ENCODE assay signal across 28 cellular contexts in the genomic region with DNA sequence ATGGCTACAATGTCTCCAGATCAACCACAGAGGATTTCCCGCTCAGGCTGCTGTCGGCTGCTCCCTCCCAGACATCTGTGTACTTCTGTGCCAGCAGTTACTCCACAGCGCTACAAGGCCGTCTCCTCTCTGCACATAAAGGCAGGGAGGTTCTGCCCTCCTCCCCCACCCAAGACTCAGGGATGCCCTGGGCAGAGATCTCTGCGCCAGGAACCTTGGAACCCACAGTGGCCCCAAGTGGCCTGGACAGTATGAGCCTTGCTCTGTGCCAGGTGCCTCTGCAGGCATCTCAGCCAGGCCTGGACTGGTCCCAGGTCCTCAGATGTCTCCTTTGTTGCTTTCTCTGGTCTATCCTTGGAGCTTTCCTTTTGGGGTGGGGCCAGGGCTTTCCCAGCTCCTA.
A peak's percentile ranks its signal among the peaks of the same experiment; 100 is the strongest.
DNase-seq lines count a peak whose midpoint lies in the region; ATAC-seq and TF ChIP-seq lines count a peak whose summit lies in the region.
"Had no signal": no experiment of that assay in that cellular context is flagged by ENCODE, and none has a peak within 500 bp of the region (broad histone marks: within the 10 kb centered on the region; RNA-seq: fewer than 3 reads in every experiment).

No MANE protein-coding gene starts in this region.

- H3K36me3 Mint-ChIP-seq in activated T-cell treated with anti-CD3 and anti-CD28 coated beads, Interleukin-2, amount 50 U/mL, for 24 hours (ENCODE audit: low read depth) = no peaks in the 10 kb centered on the region
- H3K36me3 Mint-ChIP-seq in glutamatergic neuron (ENCODE audit: unreplicated experiment) = no peaks in the 10 kb centered on the region
- no peaks in the 10 kb centered on the region for H3K36me3 Mint-ChIP-seq in stimulated activated memory B cell treated with anti-CD40 and anti-IgM and Interleukin-4, amounts not matched to agents 10 μg/mL and 1 μg/mL and 100 μg/mL, for 72 hours

- H3K4me3 Mint-ChIP-seq in activated T-cell treated with anti-CD3 and anti-CD28 coated beads, Interleukin-2, amount 50 U/mL, for 24 hours = peak overlapping the region; percentile 45
- peak overlapping the region; percentile 41 for H3K4me3 Mint-ChIP-seq in glutamatergic neuron (ENCODE audit: unreplicated experiment)
- no peak overlapping the region for H3K4me3 Mint-ChIP-seq in stimulated activated memory B cell treated with anti-CD40 and anti-IgM and Interleukin-4, amounts not matched to agents 10 μg/mL and 1 μg/mL and 100 μg/mL, for 72 hours
- H3K4me3 Mint-ChIP-seq: effector memory CD8-positive, alpha-beta T cell; stimulated activated naive CD8-positive, alpha-beta T cell treated with anti-CD3 and anti-CD28 coated beads, Interleukin-15, Interleukin-2, amounts not matched to agents 100 ng/mL and 50 ng/mL, for 24 hours had no signal

- H3K36me3 ChIP-seq in KOPT-K1 (ENCODE audit: insufficient read depth, low read length) = no peaks in the 10 kb centered on the region
- H3K36me3 ChIP-seq: spleen, transverse colon had no signal

- H3K27me3 Mint-ChIP-seq in activated T-cell treated with anti-CD3 and anti-CD28 coated beads, Interleukin-2, amount 50 U/mL, for 24 hours = no peaks in the 10 kb centered on the region
- peaks cover 7% of the 10 kb centered on the region for H3K27me3 Mint-ChIP-seq in glutamatergic neuron (ENCODE audit: unreplicated experiment)
- H3K27me3 Mint-ChIP-seq in stimulated activated memory B cell treated with anti-CD40 and anti-IgM and Interleukin-4, amounts not matched to agents 10 μg/mL and 1 μg/mL and 100 μg/mL, for 72 hours = peaks cover 43% of the 10 kb centered on the region
- H3K27me3 Mint-ChIP-seq: stimulated activated naive CD8-positive, alpha-beta T cell treated with anti-CD3 and anti-CD28 coated beads, Interleukin-15, Interleukin-2, amounts not matched to agents 100 ng/mL and 50 ng/mL, for 24 hours had no signal

- no peaks in the 10 kb centered on the region for H3K9me3 ChIP-seq in KOPT-K1 (ENCODE audit: insufficient read depth, low read length, poor library complexity, severe bottlenecking)
- H3K9me3 ChIP-seq: A549, spleen, transverse colon had no signal

- no peak for TF ChIP-seq CTCF in glutamatergic neuron (IDR thresholded peaks at IDR 0.05; ENCODE audit: partially characterized antibody, unreplicated experiment)

- peak overlapping the region; percentile 7 for H3K27ac Mint-ChIP-seq in activated T-cell treated with anti-CD3 and anti-CD28 coated beads, Interleukin-2, amount 50 U/mL, for 24 hours
- peak overlapping the region; percentile 88 for H3K27ac Mint-ChIP-seq in glutamatergic neuron (ENCODE audit: unreplicated experiment)
- no peak overlapping the region for H3K27ac Mint-ChIP-seq in stimulated activated memory B cell treated with anti-CD40 and anti-IgM and Interleukin-4, amounts not matched to agents 10 μg/mL and 1 μg/mL and 100 μg/mL, for 72 hours
- H3K27ac Mint-ChIP-seq: stimulated activated naive CD8-positive, alpha-beta T cell treated with anti-CD3 and anti-CD28 coated beads, Interleukin-15, Interleukin-2, amounts not matched to agents 100 ng/mL and 50 ng/mL, for 24 hours had no signal

- H3K4me1 Mint-ChIP-seq in activated T-cell treated with anti-CD3 and anti-CD28 coated beads, Interleukin-2, amount 50 U/mL, for 24 hours (ENCODE audit: low read depth) = peaks cover 17% of the 10 kb centered on the region
- peaks cover 27% of the 10 kb centered on the region for H3K4me1 Mint-ChIP-seq in glutamatergic neuron (ENCODE audit: low read depth, unreplicated experiment)
- no peaks in the 10 kb centered on the region for H3K4me1 Mint-ChIP-seq in stimulated activated memory B cell treated with anti-CD40 and anti-IgM and Interleukin-4, amounts not matched to agents 10 μg/mL and 1 μg/mL and 100 μg/mL, for 72 hours

- DNase-seq in activated T-cell treated with anti-CD3 and anti-CD28 coated beads, Interleukin-2, amount 50 U/mL, for 24 hours = no peak
- DNase-seq in activated T-cell treated with anti-CD3 and anti-CD28 coated beads for 4 hours = no peak
- DNase-seq in glutamatergic neuron = no peak
- no peak for DNase-seq in NCI-H1048 (lab: John Stamatoyannopoulos, UW)
- DNase-seq in stimulated activated naive CD4-positive, alpha-beta T cell (lab: John Stamatoyannopoulos, UW) = no peak
- no peak for DNase-seq in stimulated activated naive CD4-positive, alpha-beta T cell treated with Interleukin-2 at 50 U/mL for 16 hours (lab: John Stamatoyannopoulos, UW)
- DNase-seq: activated CD4-positive, alpha-beta T cell treated with anti-CD3 and anti-CD28 coated beads for 48 hours; activated CD8-positive, alpha-beta memory T cell treated with anti-CD3 and anti-CD28 coated beads, Interleukin-2, amount 50 U/mL, for 48 hours; activated gamma-delta T cell treated with Interleukin-2 at 50 U/mL for 16 hours; COR-L47; DMS79 treated with DMSO at 0.1 percent for 48 hours; effector memory CD8-positive, alpha-beta T cell; foreskin keratinocyte; KG1; mesendoderm; NCI-H1694 treated with DMSO at 0.1 percent for 48 hours; RPMI8226; spleen; stimulated activated CD4-positive, alpha-beta T cell treated with anti-CD3 and anti-CD28 coated beads, Interleukin-4, amount 100 ng/mL, for 1 hour; transverse colon had no signal

- peak; percentile 53 for ATAC-seq in stimulated activated memory B cell treated with anti-CD40 and anti-IgM and Interleukin-4, amounts not matched to agents 10 μg/mL and 1 μg/mL and 100 μg/mL, for 72 hours
- ATAC-seq: A549; effector memory CD8-positive, alpha-beta T cell; foreskin keratinocyte; GM12878; left lobe of liver had no signal

- H3K9me3 Mint-ChIP-seq in activated T-cell treated with anti-CD3 and anti-CD28 coated beads, Interleukin-2, amount 50 U/mL, for 24 hours = no peaks in the 10 kb centered on the region
- peaks cover 6% of the 10 kb centered on the region for H3K9me3 Mint-ChIP-seq in glutamatergic neuron (ENCODE audit: unreplicated experiment)
- no peaks in the 10 kb centered on the region for H3K9me3 Mint-ChIP-seq in stimulated activated memory B cell treated with anti-CD40 and anti-IgM and Interleukin-4, amounts not matched to agents 10 μg/mL and 1 μg/mL and 100 μg/mL, for 72 hours
- H3K9me3 Mint-ChIP-seq: effector memory CD8-positive, alpha-beta T cell; stimulated activated naive CD8-positive, alpha-beta T cell treated with anti-CD3 and anti-CD28 coated beads, Interleukin-15, Interleukin-2, amounts not matched to agents 100 ng/mL and 50 ng/mL, for 24 hours had no signal

- peak overlapping the region; percentile 35 for H3K27ac ChIP-seq in KOPT-K1 (ENCODE audit: low read depth, low read length, poor library complexity, severe bottlenecking)
- H3K27ac ChIP-seq: A549, coronary artery, foreskin keratinocyte, spleen, transverse colon, VCaP had no signal
